Comparison of ENCODE assay signal across 8 cellular contexts in genomic region chr17:1180434-1180742, GRCh38. TPM values are rescaled to one million over a fixed set of nuclear protein-coding genes. Genes with fewer than 3 reads are reported as not detected.
DNase-seq lines count a peak whose midpoint lies in the region; ATAC-seq and TF ChIP-seq lines count a peak whose summit lies in the region.

No MANE protein-coding gene starts in this region.

- no peak overlapping the region for H4K12ac ChIP-seq in trophoblast cell (ENCODE audit: low read depth, low read length)

- H3K27me3 ChIP-seq in CD8-positive, alpha-beta memory T cell (ENCODE audit: insufficient read depth, low read length, poor library complexity, severe bottlenecking): no peaks in the 10 kb centered on the region
- no peaks in the 10 kb centered on the region for H3K27me3 ChIP-seq in PC-3 (ENCODE audit: low read length)
- peaks cover 30% of the 10 kb centered on the region for H3K27me3 ChIP-seq in endodermal cell (ENCODE audit: control insufficient read depth, insufficient read depth, low read length, poor library complexity, severe bottlenecking)
- H3K27me3 ChIP-seq in trophoblast cell (ENCODE audit: insufficient read depth, low read length): peaks cover 19% of the 10 kb centered on the region

- no peak overlapping the region for H2BK120ac ChIP-seq in trophoblast cell (ENCODE audit: insufficient read depth, low read length, poor library complexity)

- no peaks in the 10 kb centered on the region for H3K9me2 ChIP-seq in PC-3 (replicated peaks; ENCODE audit: low read length)

- H3K4ac ChIP-seq in trophoblast cell (ENCODE audit: low read depth, low read length): no peak overlapping the region

- peak overlapping the region; percentile 67 for H3K4me2 ChIP-seq in PC-3 (ENCODE audit: low read length)
- H3K4me2 ChIP-seq in trophoblast cell (ENCODE audit: low read length): peak overlapping the region; percentile 51

- H2AFZ ChIP-seq in PC-3 (ENCODE audit: low read length): peak overlapping the region; percentile 48; the same call in 1 of the 2 replicates
- no peak overlapping the region for H2AFZ ChIP-seq in trophoblast cell (ENCODE audit: insufficient read depth, low read length, poor library complexity)

- ATAC-seq in PC-3 (no peak), omental fat pad (ENCODE audit: low FRiP score) (no peak)

- no peaks in the 10 kb centered on the region for H3K36me3 ChIP-seq in CD8-positive, alpha-beta memory T cell (ENCODE audit: insufficient read depth, low read length)
- H3K36me3 ChIP-seq in PC-3 (ENCODE audit: low read depth, low read length): no peaks in the 10 kb centered on the region
- H3K36me3 ChIP-seq in endodermal cell (ENCODE audit: control insufficient read depth, insufficient read depth, low read length): no peaks in the 10 kb centered on the region
- no peaks in the 10 kb centered on the region for H3K36me3 ChIP-seq in trophoblast cell (ENCODE audit: control insufficient read depth in 1 of 2, insufficient read depth in 2 of 2, low read length in 2 of 2)

- H3K23ac ChIP-seq in trophoblast cell (ENCODE audit: low read length): no peak overlapping the region

- H4K20me1 ChIP-seq in PC-3 (ENCODE audit: low read length): no peaks in the 10 kb centered on the region

- H3K27ac Mint-ChIP-seq in CD8-positive, alpha-beta memory T cell: peak overlapping the region in 2 of 8 donors; percentile 3 to 51
- H3K27ac Mint-ChIP-seq in endodermal cell: no peak overlapping the region

- no peaks in the 10 kb centered on the region for H3K9me3 ChIP-seq in CD8-positive, alpha-beta memory T cell (ENCODE audit: low read length)
- no peaks in the 10 kb centered on the region for H3K9me3 ChIP-seq in PC-3 (ENCODE audit: low read length)
- no peaks in the 10 kb centered on the region for H3K9me3 ChIP-seq in endodermal cell (ENCODE audit: control insufficient read depth, low read length)
- H3K9me3 ChIP-seq in trophoblast cell (ENCODE audit: insufficient read depth, low read depth, low read length): no peaks in the 10 kb centered on the region

- no peak overlapping the region for H3K14ac ChIP-seq in trophoblast cell (ENCODE audit: low read length)

- H3K36me3 Mint-ChIP-seq in CD8-positive, alpha-beta memory T cell: no peaks in the 10 kb centered on the region
- no peaks in the 10 kb centered on the region for H3K36me3 Mint-ChIP-seq in endodermal cell (ENCODE audit: low read depth)

- H4K91ac ChIP-seq in trophoblast cell (ENCODE audit: low read depth, low read length): no peak overlapping the region

- H4K8ac ChIP-seq in trophoblast cell (ENCODE audit: low read depth, low read length): no peak overlapping the region

- H3K4me3 ChIP-seq in CD8-positive, alpha-beta memory T cell (ENCODE audit: low read length): no peak overlapping the region
- H3K4me3 ChIP-seq in PC-3 (ENCODE audit: low read length): peak overlapping the region; percentile 46; the same call in 1 of the 2 replicates
- H3K4me3 ChIP-seq in endodermal cell (ENCODE audit: low read length): no peak overlapping the region
- H3K4me3 ChIP-seq in trophoblast cell (ENCODE audit: low read depth, low read length): no peak overlapping the region

- no peak overlapping the region for H3K18ac ChIP-seq in trophoblast cell (ENCODE audit: low read length)

- no peak overlapping the region for H2BK5ac ChIP-seq in trophoblast cell (ENCODE audit: low read depth, low read length, poor library complexity)

- peak overlapping the region in 6 of 7 donors; percentile 33 to 86 (median 47) for H3K4me3 Mint-ChIP-seq in CD8-positive, alpha-beta memory T cell
- peak overlapping the region; percentile 47 for H3K4me3 Mint-ChIP-seq in endodermal cell

- POLR2A ChIA-PET in CD8-positive, alpha-beta memory T cell (lab: Charles Lee): no interaction called here
- POLR2A ChIA-PET in PC-3 (lab: Charles Lee; ENCODE audit: unreplicated experiment): no interaction called here

- no TSS peak for BruUV-seq in PC-3 (replicated peaks; lab: Mats Ljungman, UMichigan)

- no peak overlapping the region for H3K27ac ChIP-seq in CD8-positive, alpha-beta memory T cell (ENCODE audit: low read depth, low read length)
- H3K27ac ChIP-seq in PC-3 (ENCODE audit: low read length) (no peak overlapping the region), endodermal cell (ENCODE audit: low read depth, low read length) (no peak overlapping the region), trophoblast cell (ENCODE audit: low read depth, low read length) (no peak overlapping the region)

- CTCF ChIA-PET in CD8-positive, alpha-beta memory T cell (lab: Charles Lee): interaction anchor here (1.0 kb wide), 1 partner anchor 17 kb away, joined by 3 read pairs; no protein-coding TSS in a partner anchor
- CTCF ChIA-PET in PC-3 (lab: Charles Lee): no interaction called here

- H3K9me3 Mint-ChIP-seq in CD8-positive, alpha-beta memory T cell: no peaks in the 10 kb centered on the region
- no peaks in the 10 kb centered on the region for H3K9me3 Mint-ChIP-seq in endodermal cell

- no peaks in the 10 kb centered on the region for H3K27me3 Mint-ChIP-seq in CD8-positive, alpha-beta memory T cell
- peaks cover 39% of the 10 kb centered on the region for H3K27me3 Mint-ChIP-seq in endodermal cell (ENCODE audit: insufficient read depth)

- WGBS in endodermal cell (ENCODE audit: insufficient coverage in 1 of 2, insufficient read length in 1 of 2), 2 experiments: 37 to 83% methylated on average over 1 to 19 of the region's 19 CpGs
- no CpG with 5 or more reads among the region's 19 CpGs for WGBS in trophoblast cell (ENCODE audit: extremely low coverage, insufficient coverage, insufficient read length)

- H2BK12ac ChIP-seq in trophoblast cell (ENCODE audit: low read length): no peak overlapping the region

- TF ChIP-seq CTCF in PC-3 (conservative IDR thresholded peaks at IDR 0.05; ENCODE audit: low read depth, low read length): no peak
- TF ChIP-seq CTCF in endodermal cell (conservative IDR thresholded peaks at IDR 0.05): no peak
- TF ChIP-seq CTCF in omental fat pad (IDR thresholded peaks at IDR 0.05): no peak

- H3K9ac ChIP-seq in PC-3 (ENCODE audit: low read length) (no peak overlapping the region), endodermal cell (ENCODE audit: extremely low read depth, low read length, poor library complexity, severe bottlenecking) (no peak overlapping the region), trophoblast cell (ENCODE audit: low read length) (no peak overlapping the region)

- no peak for DNase-seq in CD8-positive, alpha-beta memory T cell
- DNase-seq in PC-3: no peak
- no peak for DNase-seq in endodermal cell
- no peak for DNase-seq in trophoblast cell
- DNase-seq in amniotic stem cell (lab: John Stamatoyannopoulos, UW): no peak
- no peak for DNase-seq in OCI-M1 (lab: John Stamatoyannopoulos, UW)
- no peak for DNase-seq in omental fat pad (ENCODE audit: low spot score)
- DNase-seq in COLO668 (lab: John Stamatoyannopoulos, UW; ENCODE audit: unreplicated experiment): no peak

- peaks cover 4% of the 10 kb centered on the region for H3K4me1 ChIP-seq in CD8-positive, alpha-beta memory T cell (ENCODE audit: insufficient read depth, low read length)
- peaks cover 3% of the 10 kb centered on the region; the same call in 1 of the 2 replicates for H3K4me1 ChIP-seq in PC-3 (ENCODE audit: insufficient read depth, low read length)
- no peaks in the 10 kb centered on the region for H3K4me1 ChIP-seq in endodermal cell (ENCODE audit: control insufficient read depth, insufficient read depth, low read length)
- H3K4me1 ChIP-seq in trophoblast cell (ENCODE audit: control insufficient read depth in 1 of 2, insufficient read depth in 2 of 2, low read length in 2 of 2): peaks cover 10 to 20% of the 10 kb centered on the region in 2 experiments

- H2AK5ac ChIP-seq in trophoblast cell (ENCODE audit: low read length): no peak overlapping the region

- H3K79me2 ChIP-seq in PC-3 (ENCODE audit: low read length): no peaks in the 10 kb centered on the region
- H3K79me2 ChIP-seq in trophoblast cell (ENCODE audit: control insufficient read depth, insufficient read depth, low read length, poor library complexity): peaks cover 4% of the 10 kb centered on the region

- intact Hi-C loops in PC-3 (cut with micrococcal nuclease): no loop called here

- H3K79me1 ChIP-seq in trophoblast cell (ENCODE audit: low read length): peaks cover 5% of the 10 kb centered on the region

- H3K4me1 Mint-ChIP-seq in CD8-positive, alpha-beta memory T cell: peaks cover 0 to 43% (median 6%) of the 10 kb centered on the region in 3 donors
- peaks cover 6% of the 10 kb centered on the region for H3K4me1 Mint-ChIP-seq in endodermal cell

- H3F3A ChIP-seq in PC-3 (ENCODE audit: low read length, unreplicated experiment): no peaks in the 10 kb centered on the region

RNA-seq across cellular contexts. Expression of gene ABR, which starts 0.6 kb away (rescaled TPM):
- 10 to 100 TPM; 60.4 to 60.8 TPM for total RNA-seq in CD8-positive, alpha-beta memory T cell
- polyA plus RNA-seq in CD8-positive, alpha-beta memory T cell: 26.9 TPM
- 35.4 and 58.5 TPM in 2 replicates for total RNA-seq in PC-3 (2014; rRNA removed)
- 10 to 100 TPM; 51.1 to 58.7 TPM for total RNA-seq in endodermal cell
- polyA plus RNA-seq in endodermal cell (2013, experiment 1 of 2): 52.8 TPM
- 56.2 TPM for polyA plus RNA-seq in endodermal cell (2013, experiment 2 of 2)
- polyA plus RNA-seq in trophoblast cell (2013): 41.9 and 42.2 TPM in 2 replicates
- total RNA-seq in omental fat pad: 10 to 100 TPM; 51.1 to 92.1 (median 75.8) TPM
